In the genomic region with DNA sequence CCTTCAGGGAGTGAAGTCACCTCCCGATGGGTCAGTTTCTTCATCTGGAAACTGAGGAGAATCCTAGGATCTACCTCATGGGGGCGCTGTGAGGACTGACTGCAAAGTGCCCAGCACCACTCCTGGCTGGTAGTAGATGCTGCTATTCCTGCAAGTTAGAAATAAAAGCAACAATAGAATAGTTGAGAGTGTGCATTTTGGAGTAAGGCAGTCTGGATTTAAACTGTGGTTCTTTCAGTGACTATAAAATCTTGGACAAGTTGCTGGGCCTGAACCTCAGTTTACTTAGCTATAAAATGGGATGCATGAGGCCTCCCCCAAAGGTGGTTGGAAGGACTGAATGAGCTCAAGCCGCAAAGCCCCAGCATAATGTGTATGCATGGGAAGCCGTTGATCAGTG, we compare ENCODE assay signal across 8 cellular contexts.
DNase-seq lines count a peak whose midpoint lies in the region; ATAC-seq, FAIRE-seq and TF ChIP-seq lines count a peak whose summit lies in the region.

No MANE protein-coding gene starts in this region.

- no peak for TF ChIP-seq POLR2A in GM12891 (IDR thresholded peaks at IDR 0.05; ENCODE audit: low read depth, low read length)

- DNase-seq in GM12891 (ENCODE audit: insufficient read length, low spot score) (no peak), RPMI7951 (ENCODE audit: low read depth) (peak; percentile 11), cerebellar cortex (ENCODE audit: low spot score) (peak; percentile 63), AG08396 (ENCODE audit: low spot score) (no peak), NCI-H2227 (lab: John Stamatoyannopoulos, UW; ENCODE audit: unreplicated experiment) (no peak), mesenteric fat pad (ENCODE audit: low spot score) (no peak)
- peak; percentile 37 to 41 for DNase-seq in stimulated activated CD4-positive, alpha-beta T cell treated with anti-CD3 and anti-CD28 coated beads, Interleukin-2, amount 100 ng/mL, for 24 hours

- ATAC-seq in HG03175 (IDR thresholded peaks at IDR 0.05; ENCODE audit: unreplicated experiment): no peak

- FAIRE-seq in GM12891 (lab: Jason Lieb, UNC): peak; percentile 50

TF ChIP-seq in GM12891, 5 proteins besides CTCF, POLR2A, EP300 and RAD21:
- TF ChIP-seq SPI1 (IDR thresholded peaks at IDR 0.05; ENCODE audit: low read depth, low read length): no peak
- TF ChIP-seq TAF1 (IDR thresholded peaks at IDR 0.05; ENCODE audit: low read depth, low read length): no peak
- TF ChIP-seq POLR2AphosphoS5 (IDR thresholded peaks at IDR 0.05; ENCODE audit: low read depth, low read length): no peak
- TF ChIP-seq POU2F2 (IDR thresholded peaks at IDR 0.05; ENCODE audit: low read depth, low read length): no peak
- no peak for TF ChIP-seq PAX5 (IDR thresholded peaks at IDR 0.05; ENCODE audit: insufficient read depth, low read length, severe bottlenecking)

Comparison
In these comparisons a context has a peak if more than half of its experiments do, and no peak if none do; other contexts are left out.
1. DNase-seq: peak in RPMI7951 (single experiment), cerebellar cortex (single experiment) and stimulated activated CD4-positive, alpha-beta T cell treated with anti-CD3 and anti-CD28 coated beads, Interleukin-2, amount 100 ng/mL, for 24 hours (2 of 2); none in GM12891 (single experiment), AG08396 (single experiment), NCI-H2227 (single experiment) and mesenteric fat pad (single experiment).